In the genomic region with DNA sequence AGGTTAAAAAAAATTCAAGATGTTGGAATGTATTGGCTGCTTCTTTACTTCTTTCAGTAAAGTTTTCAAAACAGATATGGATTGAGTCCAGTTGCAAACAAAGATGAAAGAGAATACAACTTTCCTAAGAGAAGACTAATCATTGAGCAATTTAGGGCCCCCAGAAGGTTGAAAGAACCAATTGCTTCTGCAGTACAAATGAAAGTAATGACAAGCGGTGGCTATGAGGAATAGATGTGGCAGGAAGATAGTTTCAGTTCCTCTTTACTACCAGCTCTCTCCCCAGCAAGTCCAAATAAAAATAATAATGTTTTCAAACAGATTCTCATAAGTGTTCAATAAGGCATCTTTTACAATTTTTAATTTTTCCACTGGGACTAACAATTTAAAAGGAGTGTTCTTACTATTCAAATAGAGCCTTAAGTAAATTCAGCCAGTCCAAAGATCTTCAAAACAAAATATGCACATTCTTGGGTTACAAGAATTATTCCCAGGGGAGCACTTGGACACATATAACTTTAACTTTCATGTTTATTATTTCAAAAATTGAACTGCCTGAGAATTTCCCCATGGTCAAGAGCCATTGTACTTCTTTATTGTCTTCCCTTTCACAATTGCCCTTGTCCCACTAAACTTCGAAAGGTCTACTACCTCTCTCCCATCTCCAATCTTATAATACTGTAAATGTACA, we compare ENCODE assay signal across 1 cellular context.
A peak's percentile ranks its signal among the peaks of the same experiment; 100 is the strongest.
TF ChIP-seq lines count a peak whose summit lies in the region.

No MANE protein-coding gene starts in this region.

TF ChIP-seq in GM12878, 131 proteins besides CTCF, POLR2A, EP300 and RAD21 (continued from another document):
- TF ChIP-seq, protein P1, sequence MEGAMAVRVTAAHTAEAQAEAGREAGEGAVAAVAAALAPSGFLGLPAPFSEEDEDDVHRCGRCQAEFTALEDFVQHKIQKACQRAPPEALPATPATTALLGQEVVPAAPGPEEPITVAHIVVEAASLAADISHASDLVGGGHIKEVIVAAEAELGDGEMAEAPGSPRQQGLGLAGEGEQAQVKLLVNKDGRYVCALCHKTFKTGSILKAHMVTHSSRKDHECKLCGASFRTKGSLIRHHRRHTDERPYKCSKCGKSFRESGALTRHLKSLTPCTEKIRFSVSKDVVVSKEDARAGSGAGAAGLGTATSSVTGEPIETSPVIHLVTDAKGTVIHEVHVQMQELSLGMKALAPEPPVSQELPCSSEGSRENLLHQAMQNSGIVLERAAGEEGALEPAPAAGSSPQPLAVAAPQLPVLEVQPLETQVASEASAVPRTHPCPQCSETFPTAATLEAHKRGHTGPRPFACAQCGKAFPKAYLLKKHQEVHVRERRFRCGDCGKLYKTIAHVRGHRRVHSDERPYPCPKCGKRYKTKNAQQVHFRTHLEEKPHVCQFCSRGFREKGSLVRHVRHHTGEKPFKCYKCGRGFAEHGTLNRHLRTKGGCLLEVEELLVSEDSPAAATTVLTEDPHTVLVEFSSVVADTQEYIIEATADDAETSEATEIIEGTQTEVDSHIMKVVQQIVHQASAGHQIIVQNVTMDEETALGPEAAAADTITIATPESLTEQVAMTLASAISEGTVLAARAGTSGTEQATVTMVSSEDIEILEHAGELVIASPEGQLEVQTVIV (IDR thresholded peaks at IDR 0.05; ENCODE audit: borderline replicate concordance, partially characterized antibody) = no peak
- TF ChIP-seq RUNX3 (IDR thresholded peaks at IDR 0.05; ENCODE audit: low read length) (peak; percentile 63), IKZF2 (IDR thresholded peaks at IDR 0.05) (peak; percentile 80 to 88; a peak in 3 of 4 replicates), MTA2 (IDR thresholded peaks at IDR 0.05; ENCODE audit: low read depth) (peak; percentile 86), ZZZ3 (IDR thresholded peaks at IDR 0.05; ENCODE audit: control insufficient read depth, insufficient read length, low read depth) (no peak), CBX3 (IDR thresholded peaks at IDR 0.05; ENCODE audit: borderline replicate concordance, low read depth) (no peak), YY1 (IDR thresholded peaks at IDR 0.05; ENCODE audit: low read depth, low read length) (no peak), ZNF217 (IDR thresholded peaks at IDR 0.05) (0 out of 2 replicates have a peak, but pooled peaks have one; percentile 67), ATF7 (IDR thresholded peaks at IDR 0.05; ENCODE audit: low read depth) (0 out of 2 replicates have a peak, but pooled peaks have one; percentile 25), SPI1 (IDR thresholded peaks at IDR 0.05; ENCODE audit: borderline replicate concordance, insufficient read depth, low read depth, low read length) (peak; percentile 97), WRNIP1 (IDR thresholded peaks at IDR 0.05; ENCODE audit: borderline replicate concordance, low read depth, low read length) (no peak), RB1 (IDR thresholded peaks at IDR 0.05; ENCODE audit: borderline replicate concordance) (no peak)
